ENCODE assay signal across 1 cellular context in genomic region chr7:158494643-158495042, GRCh38.
TF ChIP-seq lines count a peak whose summit lies in the region.

No MANE protein-coding gene starts in this region.

TF ChIP-seq in H1, 55 proteins besides CTCF, POLR2A, EP300 and RAD21 (continued from another document):
- TF ChIP-seq TAF7 (optimal IDR thresholded peaks at IDR 0.05; ENCODE audit: borderline replicate concordance, low read depth, low read length) (no peak), POU5F1 (IDR thresholded peaks at IDR 0.05; ENCODE audit: low read depth, low read length) (no peak), RXRA (IDR thresholded peaks at IDR 0.05; ENCODE audit: insufficient read depth, low read depth, low read length) (no peak), GTF2F1 (IDR thresholded peaks at IDR 0.05; ENCODE audit: borderline replicate concordance, low read depth, low read length) (no peak), TEAD4 (IDR thresholded peaks at IDR 0.05; ENCODE audit: low read depth, low read length) (no peak), ASH2L (IDR thresholded peaks at IDR 0.05; ENCODE audit: low read length) (no peak), MAX (IDR thresholded peaks at IDR 0.05) (no peak), FOSL1 (IDR thresholded peaks at IDR 0.05; ENCODE audit: insufficient read depth, low read depth, low read length) (no peak), CHD7 (IDR thresholded peaks at IDR 0.05; ENCODE audit: insufficient replicate concordance, low read length) (no peak), SIN3A (conservative IDR thresholded peaks at IDR 0.05 in 1 of 2, IDR thresholded peaks at IDR 0.05 in 1 of 2; ENCODE audit: low read depth in 1 of 2, low read length in 2 of 2) (no peak), TBP (IDR thresholded peaks at IDR 0.05; ENCODE audit: low read depth, low read length) (no peak), CBX5 (IDR thresholded peaks at IDR 0.05; ENCODE audit: low read depth, low read length) (no peak)
